ENCODE assay signal across 28 cellular contexts in the genomic region with DNA sequence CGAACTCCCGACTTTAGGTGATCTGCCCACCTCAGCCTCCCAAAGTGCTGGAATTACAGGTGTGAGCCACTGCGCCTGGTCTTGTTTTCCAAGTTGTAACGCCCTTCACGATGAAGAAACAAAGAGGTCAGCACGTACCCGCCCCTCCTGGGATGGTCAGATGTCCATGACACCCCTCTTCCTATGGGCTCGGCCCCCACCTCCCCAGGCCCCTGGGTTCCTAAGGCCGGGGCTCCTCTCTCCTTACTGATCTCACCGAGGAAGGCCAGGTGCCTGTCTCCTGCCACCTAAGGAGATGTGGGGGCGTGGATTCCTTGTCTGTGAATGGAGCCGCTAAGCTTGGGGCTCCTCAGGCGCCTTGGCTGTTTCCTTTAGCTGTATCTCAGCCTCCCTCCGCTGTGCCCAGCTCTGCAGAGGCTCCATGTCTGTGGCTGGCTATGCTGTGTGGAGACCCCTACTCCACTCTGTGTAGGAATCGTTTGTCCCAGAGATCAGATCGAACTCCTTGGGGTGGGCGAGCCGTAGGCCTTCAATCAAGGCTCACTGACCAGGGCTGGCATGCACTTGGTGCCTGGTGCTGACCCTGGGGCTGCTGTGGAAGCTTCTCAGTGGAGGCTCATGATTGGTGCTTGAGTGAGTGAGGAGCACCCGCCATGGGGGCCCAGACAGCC. TPM values are rescaled to one million over a fixed set of nuclear protein-coding genes. Genes with fewer than 3 reads are reported as not detected.
A peak's percentile ranks its signal among the peaks of the same experiment; 100 is the strongest.
DNase-seq lines count a peak whose midpoint lies in the region; ATAC-seq and TF ChIP-seq lines count a peak whose summit lies in the region.
"Had no signal": no experiment of that assay in that cellular context is flagged by ENCODE, and none has a peak within 500 bp of the region (broad histone marks: within the 10 kb centered on the region; RNA-seq: fewer than 3 reads in every experiment).

No MANE protein-coding gene starts in this region.

- no peaks in the 10 kb centered on the region for H3K9me3 Mint-ChIP-seq in chondrocyte (ENCODE audit: low read depth)
- no peaks in the 10 kb centered on the region for H3K9me3 Mint-ChIP-seq in Caco-2 (ENCODE audit: unreplicated experiment)
- H3K9me3 Mint-ChIP-seq: activated CD4-positive, alpha-beta T cell treated with anti-CD3 and anti-CD28 coated beads, Interleukin-2, amount 10 ng/mL, durations not matched to agents 24 days and 14 days; activated T-helper 1 cell treated with anti-CD3 and anti-CD28 coated beads, Interleukin-12 subunit alpha, Interleukin-12 subunit beta, Interleukin-2, Interleukin-4 antibody, amounts not matched to agents 30 ng/mL and 10 ng/mL and 1 ng/mL, durations not matched to agents 14 hours and 24 hours and 36 hours had no signal

- H3K9me3 ChIP-seq in Karpas-422 (ENCODE audit: low read length) (no peaks in the 10 kb centered on the region), right lobe of liver (no peaks in the 10 kb centered on the region), stomach smooth muscle (ENCODE audit: control insufficient read depth in 2 of 2, low read length in 2 of 2) (no peaks in the 10 kb centered on the region), Caco-2 (no peaks in the 10 kb centered on the region)
- H3K9me3 ChIP-seq: breast epithelium, colonic mucosa, heart left ventricle had no signal

- H3K4me2 ChIP-seq in Karpas-422 (ENCODE audit: low read depth, low read length, poor library complexity, severe bottlenecking), result no peak overlapping the region

- no peak overlapping the region for H3K4me3 ChIP-seq in Karpas-422 (ENCODE audit: low read length)
- no peak overlapping the region for H3K4me3 ChIP-seq in right lobe of liver
- no peak overlapping the region for H3K4me3 ChIP-seq in stomach smooth muscle (ENCODE audit: low read length in 2 of 2)
- no peak overlapping the region for H3K4me3 ChIP-seq in Caco-2 (ENCODE audit: low read depth, low read length)
- H3K4me3 ChIP-seq: breast epithelium, colonic mucosa, GM12878, heart left ventricle had no signal

- WGBS in right lobe of liver (ENCODE audit: insufficient coverage, low coverage, low lambda C conversion rate, missing lambda C conversion rate), result 88% methylated on average over 7 of the region's 19 CpGs

- H3K27ac Mint-ChIP-seq in chondrocyte (ENCODE audit: unreplicated experiment) (no peak overlapping the region), Caco-2 (ENCODE audit: unreplicated experiment) (no peak overlapping the region)
- H3K27ac Mint-ChIP-seq: activated CD4-positive, alpha-beta T cell treated with anti-CD3 and anti-CD28 coated beads, Interleukin-2, amount 10 ng/mL, durations not matched to agents 24 days and 14 days; activated T-helper 1 cell treated with anti-CD3 and anti-CD28 coated beads, Interleukin-12 subunit alpha, Interleukin-12 subunit beta, Interleukin-2, Interleukin-4 antibody, amounts not matched to agents 30 ng/mL and 10 ng/mL and 1 ng/mL, durations not matched to agents 14 hours and 24 hours and 36 hours had no signal

- ATAC-seq in right lobe of liver (no peak), GM19463 (IDR thresholded peaks at IDR 0.05; ENCODE audit: unreplicated experiment) (no peak)
- ATAC-seq: GM12878 had no signal

- BruUV-seq in Caco-2 (replicated peaks; lab: Mats Ljungman, UMichigan), result no TSS peak

- H4K20me1 ChIP-seq in Karpas-422 (ENCODE audit: insufficient read depth, low read depth, low read length), result no peaks in the 10 kb centered on the region

- H3K79me2 ChIP-seq in Karpas-422 (ENCODE audit: low read length), result no peaks in the 10 kb centered on the region

- H3K4me3 Mint-ChIP-seq in chondrocyte (ENCODE audit: unreplicated experiment) (no peak overlapping the region), Caco-2 (ENCODE audit: unreplicated experiment) (no peak overlapping the region)
- H3K4me3 Mint-ChIP-seq: activated CD4-positive, alpha-beta T cell treated with anti-CD3 and anti-CD28 coated beads, Interleukin-2, amount 10 ng/mL, durations not matched to agents 24 days and 14 days; activated T-helper 1 cell treated with anti-CD3 and anti-CD28 coated beads, Interleukin-12 subunit alpha, Interleukin-12 subunit beta, Interleukin-2, Interleukin-4 antibody, amounts not matched to agents 30 ng/mL and 10 ng/mL and 1 ng/mL, durations not matched to agents 14 hours and 24 hours and 36 hours; CD14-positive monocyte had no signal

- POLR2A ChIA-PET in Caco-2 (lab: Charles Lee), result no interaction called here

- 0 out of 2 replicates have a peak overlapping the region, but pooled peaks have one; percentile 5 for H2AFZ ChIP-seq in Karpas-422 (ENCODE audit: low read length)

- TF ChIP-seq POLR2A in right lobe of liver (IDR thresholded peaks at IDR 0.05), result no peak

- H3K36me3 Mint-ChIP-seq in chondrocyte (ENCODE audit: low read depth) (no peaks in the 10 kb centered on the region), Caco-2 (ENCODE audit: insufficient read depth, unreplicated experiment) (no peaks in the 10 kb centered on the region)
- H3K36me3 Mint-ChIP-seq: CD14-positive monocyte had no signal

- DNase-seq in Karpas-422 (no peak), chondrocyte (ENCODE audit: low spot score) (peak; percentile 73), right lobe of liver (peak in 1 of 3 donors; percentile 24), Caco-2 (no peak), cerebellar nuclear complex (lab: John Stamatoyannopoulos, UW) (no peak)
- DNase-seq: activated CD4-positive, alpha-beta T cell treated with anti-CD3 and anti-CD28 coated beads, Interleukin-2, amount 10 ng/mL, durations not matched to agents 24 days and 14 days; activated naive CD4-positive, alpha-beta T cell treated with anti-CD3 and anti-CD28 coated beads, Interleukin-2, amount 50 U/mL, for 16 hours; foreskin fibroblast; GOT3; heart left ventricle; mesendoderm; NCI-H510A; OCI-M1; stimulated activated CD8-positive, alpha-beta memory T cell treated with anti-CD3 and anti-CD28 coated beads, Interleukin-4, amount 100 ng/mL, for 48 hours; trophoblast cell had no signal

- no peaks in the 10 kb centered on the region for H3K9me2 ChIP-seq in Karpas-422 (replicated peaks; ENCODE audit: insufficient read depth, low read length)

- H3K4me1 Mint-ChIP-seq in chondrocyte (ENCODE audit: low read depth) (no peaks in the 10 kb centered on the region), Caco-2 (ENCODE audit: low read depth, unreplicated experiment) (peaks cover 6% of the 10 kb centered on the region)

- TF ChIP-seq CTCF in chondrocyte (IDR thresholded peaks at IDR 0.05), result no peak
- no peak for TF ChIP-seq CTCF in right lobe of liver (IDR thresholded peaks at IDR 0.05)
- TF ChIP-seq CTCF in Caco-2 (IDR thresholded peaks at IDR 0.05; ENCODE audit: insufficient read depth in 1 of 2, low read depth in 1 of 2, low read length in 1 of 2, severe bottlenecking in 1 of 2, unreplicated experiment in 1 of 2), result no peak

- H3K27me3 Mint-ChIP-seq in chondrocyte (ENCODE audit: low read depth) (peaks cover 10% of the 10 kb centered on the region), Caco-2 (ENCODE audit: insufficient read depth, unreplicated experiment) (no peaks in the 10 kb centered on the region)

- no peak overlapping the region for H3K9ac ChIP-seq in Karpas-422 (ENCODE audit: low read length)
- no peak overlapping the region for H3K9ac ChIP-seq in stomach smooth muscle (ENCODE audit: low read length in 2 of 2)

- CTCF ChIA-PET in Caco-2 (lab: Charles Lee), result no interaction called here

- intact Hi-C loops in right lobe of liver (cut with DNase I), result no loop called here
- intact Hi-C loops in Caco-2 (cut with micrococcal nuclease; ENCODE audit: unreplicated experiment), result no loop called here

- H3K27me3 ChIP-seq in Karpas-422 (ENCODE audit: low read length) (no peaks in the 10 kb centered on the region), right lobe of liver (no peaks in the 10 kb centered on the region), stomach smooth muscle (ENCODE audit: control insufficient read depth in 1 of 2, insufficient read depth in 2 of 2, low read length in 2 of 2) (no peaks in the 10 kb centered on the region), Caco-2 (replicated peaks; ENCODE audit: control insufficient read depth, insufficient read depth, low read length) (no peaks in the 10 kb centered on the region)
- H3K27me3 ChIP-seq: breast epithelium, colonic mucosa had no signal

- H3K36me3 ChIP-seq in Karpas-422 (ENCODE audit: insufficient read depth, low read length) (no peaks in the 10 kb centered on the region), right lobe of liver (no peaks in the 10 kb centered on the region), stomach smooth muscle (ENCODE audit: control insufficient read depth in 2 of 2, insufficient read depth in 2 of 2, low read length in 2 of 2) (no peaks in the 10 kb centered on the region), Caco-2 (ENCODE audit: control insufficient read depth, insufficient read depth, low read length) (no peaks in the 10 kb centered on the region)
- H3K36me3 ChIP-seq: breast epithelium, colonic mucosa, heart left ventricle had no signal

- H3K27ac ChIP-seq in Karpas-422 (ENCODE audit: low read length) (no peak overlapping the region), right lobe of liver (peak overlapping the region; percentile 36 to 53 (median 51)), stomach smooth muscle (ENCODE audit: low read length) (peak overlapping the region; percentile 31)
- H3K27ac ChIP-seq: breast epithelium, colonic mucosa, heart left ventricle, HL-60, VCaP had no signal

- H3K4me1 ChIP-seq in Karpas-422 (ENCODE audit: low read length) (peaks cover 10% of the 10 kb centered on the region), right lobe of liver (no peaks in the 10 kb centered on the region), stomach smooth muscle (ENCODE audit: control insufficient read depth, insufficient read depth, low read length) (peaks cover 12% of the 10 kb centered on the region), Caco-2 (no peaks in the 10 kb centered on the region)
- H3K4me1 ChIP-seq: breast epithelium, colonic mucosa, heart left ventricle had no signal

RNA-seq across cellular contexts. Expression of a gene that starts 8.8 kb away (rescaled TPM):
- total RNA-seq in Karpas-422 (2014; rRNA removed; shearing (Covaris generic); ENCODE audit: low replicate concordance), result not detected in 2 replicates
- total RNA-seq in chondrocyte, result not detected in 3 replicates
- total RNA-seq in right lobe of liver, result 10 to 100 TPM; 25.2 to 58.6 (median 41.1) TPM
- total RNA-seq in Caco-2 (2022), result not detected in 2 replicates
- total RNA-seq: activated T-helper 1 cell treated with anti-CD3 and anti-CD28 coated beads, Interleukin-12 subunit alpha, Interleukin-12 subunit beta, Interleukin-2, Interleukin-4 antibody, amounts not matched to agents 30 ng/mL and 10 ng/mL and 1 ng/mL, durations not matched to agents 14 hours and 24 hours and 36 hours; Daoy; LHCN-M2; skeletal muscle tissue had no signal

RNA-seq across cellular contexts. Expression of a gene that starts 28.6 kb away (rescaled TPM):
- total RNA-seq in Karpas-422 (2014; rRNA removed; shearing (Covaris generic); ENCODE audit: low replicate concordance), result 3,591 and 3,631 TPM in 2 replicates
- total RNA-seq in chondrocyte (724 to 826 TPM (median 808 TPM) in 3 replicates), right lobe of liver (1,000 to 10,000 TPM in 2 of 6 experiments, 100 to 1,000 TPM in 4; 366 to 1,499 (median 423) TPM), Caco-2 (2022) (2,077 and 2,101 TPM in 2 replicates)

RNA-seq across cellular contexts. Expression of a gene that starts 45.5 kb away (rescaled TPM):
- 20.4 and 33.9 TPM in 2 replicates for total RNA-seq in Karpas-422 (2014; rRNA removed; shearing (Covaris generic); ENCODE audit: low replicate concordance)
- 28.9 to 32.7 TPM (median 29.2 TPM) in 3 replicates for total RNA-seq in chondrocyte
- total RNA-seq in right lobe of liver, result 10 to 100 TPM in 3 of 6 experiments, 1 to 10 TPM in 3; 8.3 to 12.2 (median 10.0) TPM
- 41.5 and 47.1 TPM in 2 replicates for total RNA-seq in Caco-2 (2022)

RNA-seq across cellular contexts. Expression of a gene that starts 54.3 kb away (rescaled TPM):
- not detected in 2 replicates for total RNA-seq in Karpas-422 (2014; rRNA removed; shearing (Covaris generic); ENCODE audit: low replicate concordance)
- total RNA-seq in chondrocyte (not detected in 3 replicates), right lobe of liver (under 1 TPM in 5 of 6 experiments, not detected in 1; 0.18 to 0.63 (median 0.31) TPM), Caco-2 (2022) (not detected in 2 replicates)
- total RNA-seq: activated CD4-positive, alpha-beta T cell treated with anti-CD3 and anti-CD28 coated beads, Interleukin-2, amount 10 ng/mL, durations not matched to agents 24 days and 14 days; activated T-helper 1 cell treated with anti-CD3 and anti-CD28 coated beads, Interleukin-12 subunit alpha, Interleukin-12 subunit beta, Interleukin-2, Interleukin-4 antibody, amounts not matched to agents 30 ng/mL and 10 ng/mL and 1 ng/mL, durations not matched to agents 14 hours and 24 hours and 36 hours; colonic mucosa; GM12878; heart left ventricle; LHCN-M2; skeletal muscle tissue; T-helper 2 cell treated with Interferon-gamma antibody and Interleukin-4, amounts not matched to agents 100 ng/mL and 5 ng/mL, for 36 hours had no signal

Comparison
In these comparisons a context has a peak if more than half of its experiments do, and no peak if none do; other contexts are left out.
1. RNA of a gene that starts 8.8 kb away (total RNA-seq): 25.2 to 58.6 TPM in right lobe of liver; not detected in chondrocyte, not detected in Caco-2 and not detected in Karpas-422; every median in the first group is over 10 times any median in the second.